ENCODE assay signal across 8 cellular contexts in genomic region chr15:40564591-40565332, GRCh38. TPM values are rescaled to one million over a fixed set of nuclear protein-coding genes. Genes with fewer than 3 reads are reported as not detected.
DNase-seq lines count a peak whose midpoint lies in the region; ATAC-seq lines count a peak whose summit lies in the region.

Gene CCDC32, minus strand, starts transcription at chr15:40565042. Its CDS starts 2,027 bp downstream, at chr15:40563015.

- H3K36me3 Mint-ChIP-seq in activated naive CD4-positive, alpha-beta T cell treated with anti-CD3 and anti-CD28 coated beads, Interleukin-2, amount 50 U/mL, for 72 hours, result peaks cover 7 to 15% of the 10 kb centered on the region in 2 donors

- no peaks in the 10 kb centered on the region for H3K9me3 Mint-ChIP-seq in activated naive CD4-positive, alpha-beta T cell treated with anti-CD3 and anti-CD28 coated beads, Interleukin-2, amount 50 U/mL, for 72 hours

- peak within 1 kb of the TSS; percentile 96 to 97 for H3K27ac Mint-ChIP-seq in activated naive CD4-positive, alpha-beta T cell treated with anti-CD3 and anti-CD28 coated beads, Interleukin-2, amount 50 U/mL, for 72 hours

- peak within 1 kb of the TSS; percentile 89 for H3K4me3 ChIP-seq in GM08714 (ENCODE audit: low read length)

- peak within 1 kb of the TSS; percentile 51 for H3K27ac ChIP-seq in temporal lobe (ENCODE audit: low read depth, low read length)

- DNase-seq in NCI-H1092 treated with DMSO at 0.1 percent for 48 hours (lab: John Stamatoyannopoulos, UW) (peak; percentile 96), SKM-1 (lab: John Stamatoyannopoulos, UW; ENCODE audit: unreplicated experiment) (peak; percentile 95), glomerular endothelial cell (ENCODE audit: extremely low read depth, low read depth, low spot score) (peak; percentile 90), occipital lobe (lab: John Stamatoyannopoulos, UW) (peak; percentile 99)
- peak; percentile 91 to 96 for DNase-seq in activated naive CD4-positive, alpha-beta T cell treated with anti-CD3 and anti-CD28 coated beads, Interleukin-2, amount 50 U/mL, for 72 hours (ENCODE audit: low spot score in 2 of 2)

- peak; percentile 98 for ATAC-seq in HG02610 (IDR thresholded peaks at IDR 0.05; ENCODE audit: unreplicated experiment)
- peak; percentile 96 for ATAC-seq in activated naive CD4-positive, alpha-beta T cell treated with anti-CD3 and anti-CD28 coated beads, Interleukin-2, amount 50 U/mL, for 72 hours

RNA-seq across cellular contexts. Expression of gene CCDC32, which starts in this region (rescaled TPM):
- 10 to 100 TPM; 24.1 to 25.0 TPM for total RNA-seq in activated naive CD4-positive, alpha-beta T cell treated with anti-CD3 and anti-CD28 coated beads, Interleukin-2, amount 50 U/mL, for 72 hours
- total RNA-seq in glomerular endothelial cell, result 26.9 and 44.0 TPM in 2 replicates
- total RNA-seq in occipital lobe, result 25.9 TPM
- total RNA-seq in temporal lobe, result 23.8 TPM

Comparison
In these comparisons a context has a peak if more than half of its experiments do, and no peak if none do; other contexts are left out.
1. Peak in every context shown above with its lines: DNase-seq, ATAC-seq, H3K4me3 ChIP-seq and H3K27ac ChIP-seq.